In the genomic region with DNA sequence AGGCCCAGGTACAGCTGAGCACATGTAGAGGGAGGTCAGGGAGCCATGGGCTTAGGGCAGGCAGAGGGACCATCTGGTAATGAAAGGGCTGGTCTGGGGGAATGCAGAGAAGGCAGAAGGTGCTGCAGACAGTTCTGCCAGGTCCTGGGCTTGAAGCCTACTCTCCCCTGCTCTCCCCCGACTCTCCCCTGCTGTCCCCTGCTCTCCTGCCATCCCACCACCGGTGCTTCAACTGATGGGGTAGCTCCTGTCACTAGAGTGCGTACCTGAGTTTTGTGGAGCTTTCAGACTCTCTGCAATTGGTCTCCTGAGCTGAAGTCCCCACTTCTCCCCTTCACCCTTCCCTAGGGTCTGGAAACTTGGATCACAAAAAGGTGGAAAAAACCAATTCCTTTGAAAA, we compare ENCODE assay signal across 3 cellular contexts.
TF ChIP-seq lines count a peak whose summit lies in the region.

No MANE protein-coding gene starts in this region.

TF ChIP-seq in HepG2, 621 proteins besides CTCF, POLR2A, EP300 and RAD21:
- peak; percentile 57; the same call in 1 of the 2 replicates for TF ChIP-seq ZSCAN25 (CRISPR knock-in tag; IDR thresholded peaks at IDR 0.05)
- no peak for TF ChIP-seq ZNF772 (CRISPR knock-in tag; IDR thresholded peaks at IDR 0.05)

TF ChIP-seq in HCT116, 20 proteins besides CTCF, POLR2A, EP300 and RAD21:
- TF ChIP-seq SP1 (IDR thresholded peaks at IDR 0.05; ENCODE audit: low read depth) (no peak), ELF1 (IDR thresholded peaks at IDR 0.05; ENCODE audit: borderline replicate concordance, low read depth) (no peak)
- TF ChIP-seq, protein P1, sequence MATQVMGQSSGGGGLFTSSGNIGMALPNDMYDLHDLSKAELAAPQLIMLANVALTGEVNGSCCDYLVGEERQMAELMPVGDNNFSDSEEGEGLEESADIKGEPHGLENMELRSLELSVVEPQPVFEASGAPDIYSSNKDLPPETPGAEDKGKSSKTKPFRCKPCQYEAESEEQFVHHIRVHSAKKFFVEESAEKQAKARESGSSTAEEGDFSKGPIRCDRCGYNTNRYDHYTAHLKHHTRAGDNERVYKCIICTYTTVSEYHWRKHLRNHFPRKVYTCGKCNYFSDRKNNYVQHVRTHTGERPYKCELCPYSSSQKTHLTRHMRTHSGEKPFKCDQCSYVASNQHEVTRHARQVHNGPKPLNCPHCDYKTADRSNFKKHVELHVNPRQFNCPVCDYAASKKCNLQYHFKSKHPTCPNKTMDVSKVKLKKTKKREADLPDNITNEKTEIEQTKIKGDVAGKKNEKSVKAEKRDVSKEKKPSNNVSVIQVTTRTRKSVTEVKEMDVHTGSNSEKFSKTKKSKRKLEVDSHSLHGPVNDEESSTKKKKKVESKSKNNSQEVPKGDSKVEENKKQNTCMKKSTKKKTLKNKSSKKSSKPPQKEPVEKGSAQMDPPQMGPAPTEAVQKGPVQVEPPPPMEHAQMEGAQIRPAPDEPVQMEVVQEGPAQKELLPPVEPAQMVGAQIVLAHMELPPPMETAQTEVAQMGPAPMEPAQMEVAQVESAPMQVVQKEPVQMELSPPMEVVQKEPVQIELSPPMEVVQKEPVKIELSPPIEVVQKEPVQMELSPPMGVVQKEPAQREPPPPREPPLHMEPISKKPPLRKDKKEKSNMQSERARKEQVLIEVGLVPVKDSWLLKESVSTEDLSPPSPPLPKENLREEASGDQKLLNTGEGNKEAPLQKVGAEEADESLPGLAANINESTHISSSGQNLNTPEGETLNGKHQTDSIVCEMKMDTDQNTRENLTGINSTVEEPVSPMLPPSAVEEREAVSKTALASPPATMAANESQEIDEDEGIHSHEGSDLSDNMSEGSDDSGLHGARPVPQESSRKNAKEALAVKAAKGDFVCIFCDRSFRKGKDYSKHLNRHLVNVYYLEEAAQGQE (IDR thresholded peaks at IDR 0.05; ENCODE audit: low read depth): no peak

TF ChIP-seq in WTC11, 78 proteins besides CTCF, POLR2A, EP300 and RAD21:
- TF ChIP-seq MYBL2 (CRISPR knock-in tag; IDR thresholded peaks at IDR 0.05) (no peak), ETV6 (CRISPR knock-in tag; IDR thresholded peaks at IDR 0.05) (no peak), ELF4 (CRISPR knock-in tag; IDR thresholded peaks at IDR 0.05; ENCODE audit: low read depth) (no peak)
